32 cellular contexts compared by ENCODE assay signal in the genomic region with DNA sequence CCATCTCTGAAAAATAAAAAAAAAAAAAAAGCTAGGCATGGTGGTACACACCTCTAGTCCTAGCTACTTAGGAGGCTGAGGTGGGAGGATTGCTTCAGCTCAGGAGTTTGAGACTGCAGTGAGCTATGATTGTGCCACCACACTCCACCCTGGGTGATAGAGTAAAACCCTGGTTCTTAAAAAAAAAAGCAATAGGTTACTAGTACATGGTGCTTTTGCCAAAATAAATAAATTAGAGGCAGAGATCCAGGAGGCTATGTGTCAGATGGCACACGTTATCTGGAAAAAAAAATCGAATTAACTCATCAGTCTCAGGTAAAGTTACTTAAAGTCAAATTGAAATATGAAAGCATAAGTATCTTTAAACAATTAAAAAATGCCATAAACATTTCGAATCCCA.
"Had no signal": no experiment of that assay in that cellular context is flagged by ENCODE, and none has a peak within 500 bp of the region (broad histone marks: within the 10 kb centered on the region; RNA-seq: fewer than 3 reads in every experiment).

No MANE protein-coding gene starts in this region.

- H3K27ac ChIP-seq: neutrophil, parathyroid adenoma, psoas muscle, skin epidermis, spleen, suprapubic skin, testis, tibial artery, transverse colon, upper lobe of right lung, uterus had no signal

- H3K4me3 Mint-ChIP-seq: naive thymus-derived CD8-positive, alpha-beta T cell; natural killer cell treated with Interleukin-12 subunit alpha and Interleukin-12 subunit beta and Interleukin-15 and Interleukin-18, amount 100 ng/mL, for 72 hours; nephron progenitor cell; neural crest cell; stimulated activated memory B cell treated with anti-CD40 and anti-IgM and Interleukin-4, amounts not matched to agents 10 μg/mL and 1 μg/mL and 100 μg/mL, for 72 hours; stimulated activated naive CD8-positive, alpha-beta T cell treated with anti-CD3 and anti-CD28 coated beads, Interleukin-15, amount 100 ng/mL, for 72 hours; type B pancreatic cell had no signal

- H3K4me1 ChIP-seq: parathyroid adenoma, psoas muscle, spleen, suprapubic skin, testis, tibial artery, transverse colon, upper lobe of right lung, uterus had no signal

- H3K27me3 Mint-ChIP-seq: naive thymus-derived CD8-positive, alpha-beta T cell; natural killer cell treated with Interleukin-12 subunit alpha and Interleukin-12 subunit beta and Interleukin-15 and Interleukin-18, amount 100 ng/mL, for 72 hours; progenitor cell of endocrine pancreas; stimulated activated memory B cell treated with anti-CD40 and anti-IgM and Interleukin-4, amounts not matched to agents 10 μg/mL and 1 μg/mL and 100 μg/mL, for 72 hours; stimulated activated naive CD8-positive, alpha-beta T cell treated with anti-CD3 and anti-CD28 coated beads, Interleukin-15, amount 100 ng/mL, for 72 hours had no signal

- H3K36me3 Mint-ChIP-seq: naive thymus-derived CD8-positive, alpha-beta T cell; natural killer cell treated with Interleukin-12 subunit alpha and Interleukin-12 subunit beta and Interleukin-15 and Interleukin-18, amount 100 ng/mL, for 72 hours; stimulated activated memory B cell treated with anti-CD40 and anti-IgM and Interleukin-4, amounts not matched to agents 10 μg/mL and 1 μg/mL and 100 μg/mL, for 72 hours; type B pancreatic cell had no signal

- H3K27me3 ChIP-seq: neutrophil, spleen, suprapubic skin, testis, tibial artery, transverse colon, upper lobe of right lung, uterus had no signal

- H3K4me1 Mint-ChIP-seq: naive thymus-derived CD8-positive, alpha-beta T cell; nephron progenitor cell; neural crest cell; stimulated activated memory B cell treated with anti-CD40 and anti-IgM and Interleukin-4, amounts not matched to agents 10 μg/mL and 1 μg/mL and 100 μg/mL, for 72 hours; stimulated activated naive CD8-positive, alpha-beta T cell treated with anti-CD3 and anti-CD28 coated beads, Interleukin-15, amount 100 ng/mL, for 72 hours had no signal

- H3K9me3 Mint-ChIP-seq: nephron progenitor cell; stimulated activated memory B cell treated with anti-CD40 and anti-IgM and Interleukin-4, amounts not matched to agents 10 μg/mL and 1 μg/mL and 100 μg/mL, for 72 hours; stimulated activated naive CD8-positive, alpha-beta T cell treated with anti-CD3 and anti-CD28 coated beads, Interleukin-15, amount 100 ng/mL, for 72 hours; type B pancreatic cell had no signal

- H3K27ac Mint-ChIP-seq: naive thymus-derived CD8-positive, alpha-beta T cell; natural killer cell treated with Interleukin-12 subunit alpha and Interleukin-12 subunit beta and Interleukin-15 and Interleukin-18, amount 100 ng/mL, for 72 hours; nephron progenitor cell; progenitor cell of endocrine pancreas; stimulated activated memory B cell treated with anti-CD40 and anti-IgM and Interleukin-4, amounts not matched to agents 10 μg/mL and 1 μg/mL and 100 μg/mL, for 72 hours; stimulated activated naive CD8-positive, alpha-beta T cell treated with anti-CD3 and anti-CD28 coated beads, Interleukin-15, amount 100 ng/mL, for 72 hours; type B pancreatic cell had no signal

- H3K9me3 ChIP-seq: neutrophil, psoas muscle, spleen, suprapubic skin, testis, tibial artery, transverse colon, upper lobe of right lung, uterus had no signal

- ATAC-seq: naive thymus-derived CD8-positive, alpha-beta T cell; natural killer cell treated with Interleukin-12 subunit alpha and Interleukin-12 subunit beta and Interleukin-15 and Interleukin-18, amount 100 ng/mL, for 72 hours; psoas muscle; right cardiac atrium; sciatic nerve; stimulated activated memory B cell treated with anti-CD40 and anti-IgM and Interleukin-4, amounts not matched to agents 10 μg/mL and 1 μg/mL and 100 μg/mL, for 72 hours; stimulated activated naive CD8-positive, alpha-beta T cell treated with anti-CD3 and anti-CD28 coated beads, Interleukin-15, amount 100 ng/mL, for 72 hours; stimulated activated naive CD8-positive, alpha-beta T cell treated with anti-CD3 and anti-CD28 coated beads, Interleukin-15, Interleukin-2, amounts not matched to agents 100 U/mL and 50 U/mL, for 24 hours; upper lobe of right lung had no signal

- H3K36me3 ChIP-seq: neutrophil, spleen, suprapubic skin, tibial artery, transverse colon, upper lobe of right lung, uterus had no signal

- H3K4me3 ChIP-seq: psoas muscle, skin epidermis, smooth muscle cell, spleen, suprapubic skin, testis, tibial artery, transverse colon, upper lobe of right lung, uterus had no signal

- DNase-seq: naive thymus-derived CD8-positive, alpha-beta T cell; nephron progenitor cell; nucleus accumbens; posterior cingulate gyrus; psoas muscle; right cardiac atrium; spleen; stimulated activated CD4-positive, alpha-beta T cell treated with anti-CD3 and anti-CD28 coated beads, Interleukin-12 subunit alpha, Interleukin-12 subunit beta, amount 100 ng/mL, for 4 hours; stimulated activated CD4-positive, alpha-beta T cell treated with anti-CD3 and anti-CD28 coated beads, Interleukin-1b, Interleukin-23, amount 100 ng/mL, for 48 hours; stimulated activated CD4-positive, alpha-beta T cell treated with anti-CD3 and anti-CD28 coated beads, Interleukin-4, amount 100 ng/mL, for 1 hour; stimulated activated CD4-positive, alpha-beta T cell treated with anti-CD3 and anti-CD28 coated beads, Interleukin-4, amount 100 ng/mL, for 4 hours; stimulated activated CD8-positive, alpha-beta memory T cell treated with anti-CD3 and anti-CD28 coated beads, Interleukin-4, amount 100 ng/mL, for 48 hours; stimulated activated naive CD4-positive, alpha-beta T cell; stimulated activated naive CD8-positive, alpha-beta T cell treated with anti-CD3 and anti-CD28 coated beads, Interleukin-15, amount 100 ng/mL, for 72 hours; stimulated activated naive CD8-positive, alpha-beta T cell treated with anti-CD3 and anti-CD28 coated beads, Interleukin-15, Interleukin-2, amounts not matched to agents 100 U/mL and 50 U/mL, for 24 hours; substantia nigra; testis; tibial artery; transverse colon; upper lobe of right lung; uterus had no signal
